ENCODE assay signal across 20 cellular contexts in the genomic region with DNA sequence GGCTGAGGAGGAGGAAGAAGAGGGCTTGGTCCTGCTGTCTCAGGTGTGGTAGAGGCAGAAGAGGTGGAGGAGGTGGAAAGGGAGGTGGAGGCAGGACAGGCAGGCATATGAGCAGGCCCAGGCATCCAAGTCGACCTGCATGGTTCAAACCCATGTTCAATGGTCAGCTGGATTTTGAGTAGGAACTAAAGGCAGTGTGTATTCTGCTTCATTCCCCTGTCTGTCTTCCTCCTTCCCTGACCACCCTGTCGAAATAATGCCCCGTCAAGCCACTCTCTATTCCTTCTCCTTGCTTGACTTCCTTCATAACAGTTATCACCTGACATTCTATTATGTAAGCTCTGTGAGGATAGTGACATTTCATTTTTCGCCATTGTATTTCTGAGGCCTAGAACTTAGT. TPM values are rescaled to one million over a fixed set of nuclear protein-coding genes. Genes with fewer than 3 reads are reported as not detected.
DNase-seq lines count a peak whose midpoint lies in the region; ATAC-seq, FAIRE-seq and TF ChIP-seq lines count a peak whose summit lies in the region.
"Had no signal": no experiment of that assay in that cellular context is flagged by ENCODE, and none has a peak within 500 bp of the region (broad histone marks: within the 10 kb centered on the region; RNA-seq: fewer than 3 reads in every experiment).

No MANE protein-coding gene starts in this region.

- WGBS in mammary epithelial cell (ENCODE audit: low coverage, missing lambda C conversion rate) = 96% methylated on average over 4 of the region's 4 CpGs
- no CpG with 5 or more reads among the region's 4 CpGs for WGBS in mesendoderm (ENCODE audit: extremely low coverage, insufficient coverage, low lambda C conversion rate)
- WGBS in upper lobe of left lung, 2 donors = 75 to 77% methylated on average over 4 of the region's 4 CpGs

- peak overlapping the region; percentile 89 for H3K27ac Mint-ChIP-seq in MCF 10A (ENCODE audit: low read depth, unreplicated experiment)
- peak overlapping the region; percentile 4 for H3K27ac Mint-ChIP-seq in activated naive CD8-positive, alpha-beta T cell treated with anti-CD3 and anti-CD28 coated beads, Interleukin-2, amount 50 U/mL, for 24 hours
- H3K27ac Mint-ChIP-seq: activated naive CD4-positive, alpha-beta T cell treated with anti-CD3 and anti-CD28 coated beads, Interleukin-2, amount 10 ng/mL, durations not matched to agents 7 days and 5 days had no signal

- H2AFZ ChIP-seq in mammary epithelial cell (ENCODE audit: low read depth, low read length) = no peak overlapping the region
- H2AFZ ChIP-seq: hepatocyte had no signal

- no peak overlapping the region for H3K56ac ChIP-seq in mesendoderm (ENCODE audit: low read length)

- peaks cover 26% of the 10 kb centered on the region for H3K4me1 ChIP-seq in mammary epithelial cell (ENCODE audit: insufficient read depth, low read length)
- H3K4me1 ChIP-seq in mesendoderm (ENCODE audit: control insufficient read depth, low read depth, low read length) = peaks cover 13% of the 10 kb centered on the region
- peaks cover 26 to 51% (median 41%) of the 10 kb centered on the region in 4 donors for H3K4me1 ChIP-seq in upper lobe of left lung

- POLR2A ChIA-PET in MCF 10A (lab: Yijun Ruan, JAX) = interaction anchor here (0.6 to 1.0 kb wide), 3 partner anchors 14 to 34 kb away, joined by 3 to 4 read pairs (median 3); no protein-coding TSS in a partner anchor

- TF ChIP-seq POLR2A in upper lobe of left lung (IDR thresholded peaks at IDR 0.05) = peak in 1 of 4 donors; percentile 41

- no peak overlapping the region for H3K23ac ChIP-seq in mesendoderm (ENCODE audit: low read length)

- TF ChIP-seq CTCF in MCF 10A (IDR thresholded peaks at IDR 0.05; ENCODE audit: unreplicated experiment) (no peak), mammary epithelial cell (conservative IDR thresholded peaks at IDR 0.05 in 1 of 2, IDR thresholded peaks at IDR 0.05 in 1 of 2; ENCODE audit: extremely low read depth in 1 of 2, insufficient read depth in 1 of 2, low read depth in 1 of 2, low read length in 2 of 2) (no peak), upper lobe of left lung (IDR thresholded peaks at IDR 0.05) (no peak)

- H3K4me3 Mint-ChIP-seq in MCF 10A (ENCODE audit: unreplicated experiment) = no peak overlapping the region
- no peak overlapping the region for H3K4me3 Mint-ChIP-seq in activated naive CD8-positive, alpha-beta T cell treated with anti-CD3 and anti-CD28 coated beads, Interleukin-2, amount 50 U/mL, for 24 hours
- H3K4me3 Mint-ChIP-seq: activated naive CD4-positive, alpha-beta T cell treated with anti-CD3 and anti-CD28 coated beads, Interleukin-2, amount 10 ng/mL, durations not matched to agents 7 days and 5 days had no signal

- H3K79me2 ChIP-seq in mammary epithelial cell (ENCODE audit: insufficient read depth, low read length) (peaks cover 88% of the 10 kb centered on the region), mesendoderm (ENCODE audit: control insufficient read depth, insufficient read depth, low read length) (peaks cover 6% of the 10 kb centered on the region)

- DNase-seq in MCF 10A (ENCODE audit: unreplicated experiment) (no peak), mammary epithelial cell (no peak), mesendoderm (no peak), upper lobe of left lung (peak in 1 of 2 donors; percentile 51), GM19239 (ENCODE audit: insufficient read length, low spot score) (no peak)
- no peak for DNase-seq in activated naive CD8-positive, alpha-beta T cell treated with anti-CD3 and anti-CD28 coated beads, Interleukin-2, amount 50 U/mL, for 24 hours
- DNase-seq: activated naive CD4-positive, alpha-beta T cell treated with anti-CD3 and anti-CD28 coated beads, Interleukin-2, amount 10 ng/mL, durations not matched to agents 7 days and 5 days; Caco-2; KG1; NCI-H1092; NCI-H2081; NCI-H510A; NK-92 treated with Interleukin-12 subunit alpha and Interleukin-12 subunit beta, amount 100 ng/mL, for 24 hours; Peyer's patch; stimulated activated CD4-positive, alpha-beta T cell treated with anti-CD3 and anti-CD28 coated beads, Interleukin-4, amount 100 ng/mL, for 4 hours had no signal

- H2BK5ac ChIP-seq in mesendoderm (ENCODE audit: low read length) = peak overlapping the region; percentile 17

- H3K27me3 ChIP-seq in mammary epithelial cell (ENCODE audit: insufficient read depth, low read length) (no peaks in the 10 kb centered on the region), mesendoderm (ENCODE audit: insufficient read depth, low read length, poor library complexity) (no peaks in the 10 kb centered on the region), upper lobe of left lung (no peaks in the 10 kb centered on the region)
- H3K27me3 ChIP-seq: hepatocyte, Peyer's patch had no signal

- dilution Hi-C loops in mammary epithelial cell (cut with HindIII; ENCODE audit: low sequenced_read_pairs) = no loop called here

- ATAC-seq in activated naive CD8-positive, alpha-beta T cell treated with anti-CD3 and anti-CD28 coated beads, Interleukin-2, amount 50 U/mL, for 24 hours = no peak
- ATAC-seq in upper lobe of left lung (ENCODE audit: low FRiP score in 2 of 2) = peak in 1 of 2 donors; percentile 45
- ATAC-seq in HG03108 (IDR thresholded peaks at IDR 0.05; ENCODE audit: unreplicated experiment) = no peak
- no peak for ATAC-seq in HG03196 (IDR thresholded peaks at IDR 0.05; ENCODE audit: unreplicated experiment)

- intact Hi-C loops in MCF 10A (cut with micrococcal nuclease) = no loop called here
- intact Hi-C loops in mammary epithelial cell (cut with micrococcal nuclease) = no loop called here

- H3K4me3 ChIP-seq in mammary epithelial cell (replicated peaks in 1 of 3; ENCODE audit: insufficient read depth in 1 of 3, low read depth in 2 of 3, low read length in 3 of 3) = no peak overlapping the region
- H3K4me3 ChIP-seq in mesendoderm (ENCODE audit: low read length) = no peak overlapping the region
- no peak overlapping the region for H3K4me3 ChIP-seq in upper lobe of left lung
- H3K4me3 ChIP-seq: hepatocyte, Peyer's patch had no signal

- H3K27ac ChIP-seq in mammary epithelial cell (ENCODE audit: insufficient read depth, low read depth, low read length) (no peak overlapping the region), mesendoderm (ENCODE audit: low read depth, low read length) (no peak overlapping the region), upper lobe of left lung (peak overlapping the region in 3 of 4 donors; percentile 30 to 86 (median 83))
- H3K27ac ChIP-seq: hepatocyte had no signal

- H3K9me3 Mint-ChIP-seq in MCF 10A (ENCODE audit: unreplicated experiment) = no peaks in the 10 kb centered on the region
- H3K9me3 Mint-ChIP-seq in activated naive CD8-positive, alpha-beta T cell treated with anti-CD3 and anti-CD28 coated beads, Interleukin-2, amount 50 U/mL, for 24 hours = no peaks in the 10 kb centered on the region
- H3K9me3 Mint-ChIP-seq: activated naive CD4-positive, alpha-beta T cell treated with anti-CD3 and anti-CD28 coated beads, Interleukin-2, amount 10 ng/mL, durations not matched to agents 7 days and 5 days had no signal

- H3K4ac ChIP-seq in mesendoderm (ENCODE audit: low read depth, low read length) = no peak overlapping the region

- in situ Hi-C loops in mammary epithelial cell (cut with MboI; ENCODE audit: low sequenced_read_pairs in 2 of 2) = no loop called here

- H2BK120ac ChIP-seq in mesendoderm (ENCODE audit: low read depth, low read length) = no peak overlapping the region

- TF ChIP-seq EP300 in upper lobe of left lung (IDR thresholded peaks at IDR 0.05) = no peak

- H3K9me3 ChIP-seq in mammary epithelial cell (replicated peaks; ENCODE audit: insufficient read depth, low read length) = no peaks in the 10 kb centered on the region
- no peaks in the 10 kb centered on the region for H3K9me3 ChIP-seq in upper lobe of left lung
- H3K9me3 ChIP-seq: Caco-2, Peyer's patch had no signal

- H3K4me1 Mint-ChIP-seq in MCF 10A (ENCODE audit: insufficient read depth, unreplicated experiment) = peaks cover 45% of the 10 kb centered on the region
- H3K4me1 Mint-ChIP-seq in activated naive CD8-positive, alpha-beta T cell treated with anti-CD3 and anti-CD28 coated beads, Interleukin-2, amount 50 U/mL, for 24 hours = peaks cover 36% of the 10 kb centered on the region

- no TSS peak for BruUV-seq in MCF 10A (replicated peaks; lab: Mats Ljungman, UMichigan)
- no TSS peak for BruUV-seq in mammary epithelial cell (replicated peaks; lab: Mats Ljungman, UMichigan)

- no peak overlapping the region for H4K8ac ChIP-seq in mesendoderm (ENCODE audit: low read depth, low read length)

- H4K5ac ChIP-seq in mesendoderm (ENCODE audit: low read length) = no peak overlapping the region

- peaks cover 43% of the 10 kb centered on the region for H3K36me3 Mint-ChIP-seq in MCF 10A (ENCODE audit: insufficient read depth, unreplicated experiment)
- peaks cover 37% of the 10 kb centered on the region for H3K36me3 Mint-ChIP-seq in activated naive CD8-positive, alpha-beta T cell treated with anti-CD3 and anti-CD28 coated beads, Interleukin-2, amount 50 U/mL, for 24 hours (ENCODE audit: low read depth)

- no peak overlapping the region for H2AK5ac ChIP-seq in mesendoderm (ENCODE audit: low read length)

- H4K20me1 ChIP-seq in mammary epithelial cell (ENCODE audit: insufficient read depth, low read length) = no peaks in the 10 kb centered on the region

- H3K36me3 ChIP-seq in mammary epithelial cell (ENCODE audit: insufficient read depth, low read length) = peaks cover 2% of the 10 kb centered on the region
- no peaks in the 10 kb centered on the region for H3K36me3 ChIP-seq in mesendoderm (ENCODE audit: control insufficient read depth, insufficient read depth, low read length)
- peaks cover 7 to 28% (median 17%) of the 10 kb centered on the region in 4 donors for H3K36me3 ChIP-seq in upper lobe of left lung

- no peak overlapping the region for H3K9ac ChIP-seq in mammary epithelial cell (ENCODE audit: insufficient read depth, low read length)
- H3K9ac ChIP-seq in mesendoderm (ENCODE audit: low read length) = no peak overlapping the region

- no peak overlapping the region for H3K18ac ChIP-seq in mesendoderm (ENCODE audit: low read length)

- FAIRE-seq in GM19239 (lab: Jason Lieb, UNC) = no peak
- FAIRE-seq: GM18507, keratinocyte had no signal

- H3K4me2 ChIP-seq in mammary epithelial cell (ENCODE audit: insufficient read depth, low read depth, low read length) = no peak overlapping the region
- H3K4me2 ChIP-seq in mesendoderm (ENCODE audit: low read length) = no peak overlapping the region
- H3K4me2 ChIP-seq: hepatocyte had no signal

- H3K27me3 Mint-ChIP-seq in MCF 10A (ENCODE audit: insufficient read depth, unreplicated experiment) = no peaks in the 10 kb centered on the region
- H3K27me3 Mint-ChIP-seq in activated naive CD8-positive, alpha-beta T cell treated with anti-CD3 and anti-CD28 coated beads, Interleukin-2, amount 50 U/mL, for 24 hours = no peaks in the 10 kb centered on the region
- H3K27me3 Mint-ChIP-seq: activated naive CD4-positive, alpha-beta T cell treated with anti-CD3 and anti-CD28 coated beads, Interleukin-2, amount 10 ng/mL, durations not matched to agents 7 days and 5 days had no signal

- CTCF ChIA-PET in MCF 10A (lab: Yijun Ruan, JAX) (interaction anchor here (1.0 to 1.3 kb wide), 2 partner anchors 8 to 35 kb away, joined by 3 read pairs; a partner anchor contains a TSS), mammary epithelial cell (lab: Charles Lee; ENCODE audit: low non-redundant PET) (no interaction called here)

- H2BK15ac ChIP-seq in mesendoderm (replicated peaks; ENCODE audit: low read depth) = no peak overlapping the region

- H3K79me1 ChIP-seq in mesendoderm (ENCODE audit: low read length) = peaks cover 7% of the 10 kb centered on the region

RNA-seq across cellular contexts. Expression of a gene that starts 34.8 kb away (rescaled TPM):
- total RNA-seq in MCF 10A (2022) (171 and 243 TPM in 2 replicates), mammary epithelial cell (100 to 1,000 TPM; 147 to 154 TPM), upper lobe of left lung (100 to 1,000 TPM in 4 of 6 donors, 10 to 100 TPM in 2; 58.7 to 317 (median 198) TPM)
- polyA plus RNA-seq in mammary epithelial cell = 213 TPM
- polyA minus RNA-seq in mammary epithelial cell = 157 TPM
- 158 TPM for polyA plus RNA-seq in mesendoderm (2013, experiment 1 of 2)
- polyA plus RNA-seq in mesendoderm (2013, experiment 2 of 2) = 151 TPM

RNA-seq across cellular contexts. Expression of a gene that starts 37.8 kb away (rescaled TPM):
- total RNA-seq in MCF 10A (2022) = 16.2 and 22.7 TPM in 2 replicates
- 10 to 100 TPM in 1 of 2 donors, 1 to 10 TPM in 1; 8.0 to 17.2 TPM for total RNA-seq in mammary epithelial cell
- 1.6 TPM for polyA plus RNA-seq in mammary epithelial cell
- 17.0 TPM for polyA minus RNA-seq in mammary epithelial cell
- polyA plus RNA-seq in mesendoderm (2013, experiment 1 of 2) = 1.0 TPM
- polyA plus RNA-seq in mesendoderm (2013, experiment 2 of 2) = 1.1 TPM
- total RNA-seq in upper lobe of left lung = 10 to 100 TPM; 22.0 to 65.0 (median 38.0) TPM

RNA-seq across cellular contexts. Expression of a gene that starts 59.1 kb away (rescaled TPM):
- total RNA-seq in MCF 10A (2022) = 103 and 119 TPM in 2 replicates
- total RNA-seq in mammary epithelial cell = 10 to 100 TPM; 31.8 to 58.5 TPM
- 120 TPM for polyA plus RNA-seq in mammary epithelial cell
- polyA minus RNA-seq in mammary epithelial cell = 11.9 TPM
- polyA plus RNA-seq in mesendoderm (2013, experiment 1 of 2) = 99.4 TPM
- 101 TPM for polyA plus RNA-seq in mesendoderm (2013, experiment 2 of 2)
- 10 to 100 TPM; 10.5 to 31.0 (median 23.9) TPM for total RNA-seq in upper lobe of left lung

Comparison
In these comparisons a context has a peak if more than half of its experiments do, and no peak if none do; other contexts are left out.
1. H3K27ac ChIP-seq: peak in upper lobe of left lung (3 of 4); none in mammary epithelial cell (single experiment) and mesendoderm (single experiment).